ENCODE assay signal across 8 cellular contexts in genomic region chr20:62623488-62624324, GRCh38. TPM values are rescaled to one million over a fixed set of nuclear protein-coding genes. Genes with fewer than 3 reads are reported as not detected.
A peak's percentile ranks its signal among the peaks of the same experiment; 100 is the strongest.
DNase-seq lines count a peak whose midpoint lies in the region; ATAC-seq and TF ChIP-seq lines count a peak whose summit lies in the region.

No MANE protein-coding gene starts in this region.

- H3K27me3 ChIP-seq in PC-3 (ENCODE audit: low read length) (no peaks in the 10 kb centered on the region), neural progenitor cell (no peaks in the 10 kb centered on the region)

- ATAC-seq in HG03354 (IDR thresholded peaks at IDR 0.05; ENCODE audit: poor library complexity, severe bottlenecking, unreplicated experiment) (peak; percentile 82), PC-3 (peak; percentile 63)
- peak; percentile 96 to 97 for ATAC-seq in activated T-cell treated with anti-CD3 and anti-CD28 coated beads, Interleukin-2, amount 50 U/mL, for 4 hours

- H3K27me3 Mint-ChIP-seq in CD14-positive monocyte (ENCODE audit: low read depth in 3 of 3) (peaks cover 0 to 3% (median 2%) of the 10 kb centered on the region in 3 donors), neural progenitor cell (ENCODE audit: insufficient read depth, low read depth) (peaks cover 6% of the 10 kb centered on the region)
- H3K27me3 Mint-ChIP-seq in activated T-cell treated with anti-CD3 and anti-CD28 coated beads, Interleukin-2, amount 50 U/mL, for 4 hours (ENCODE audit: low read depth), result no peaks in the 10 kb centered on the region

- TF ChIP-seq CTCF in CD14-positive monocyte (IDR thresholded peaks at IDR 0.05) (no peak), PC-3 (conservative IDR thresholded peaks at IDR 0.05; ENCODE audit: low read depth, low read length) (no peak), neural progenitor cell (IDR thresholded peaks at IDR 0.05) (no peak)

- intact Hi-C loops in CD14-positive monocyte (cut with micrococcal nuclease), result loop anchor here (1.0 to 5.0 kb wide), 4 partner anchors 20 to 169 kb away; no protein-coding TSS in a partner anchor
- intact Hi-C loops in PC-3 (cut with micrococcal nuclease), result loop anchor here (1.0 to 10.0 kb wide), 3 partner anchors 19 to 171 kb away; partner anchors contain the start of genes MRGBP and SLCO4A1

- no peaks in the 10 kb centered on the region for H3K9me2 ChIP-seq in PC-3 (replicated peaks; ENCODE audit: low read length)

- H3K4me3 Mint-ChIP-seq in CD14-positive monocyte (peak overlapping the region; percentile 67 to 82), neural progenitor cell (no peak overlapping the region)
- H3K4me3 Mint-ChIP-seq in activated T-cell treated with anti-CD3 and anti-CD28 coated beads, Interleukin-2, amount 50 U/mL, for 4 hours, result peak overlapping the region; percentile 68

- H4K20me1 ChIP-seq in PC-3 (ENCODE audit: low read length) (no peaks in the 10 kb centered on the region), neural progenitor cell (ENCODE audit: low read depth) (no peaks in the 10 kb centered on the region)

- peak overlapping the region; percentile 90 for H3K9ac ChIP-seq in PC-3 (ENCODE audit: low read length)
- H3K9ac ChIP-seq in neural progenitor cell, result no peak overlapping the region

- peaks cover 31% of the 10 kb centered on the region for H3K79me2 ChIP-seq in PC-3 (ENCODE audit: low read length)
- H3K79me2 ChIP-seq in neural progenitor cell (ENCODE audit: low read depth), result no peaks in the 10 kb centered on the region

- H3K4me1 ChIP-seq in PC-3 (ENCODE audit: insufficient read depth, low read length) (peaks cover 60% of the 10 kb centered on the region), neural progenitor cell (peaks cover 21% of the 10 kb centered on the region)

- H3K4me3 ChIP-seq in PC-3 (ENCODE audit: low read length), result peak overlapping the region; percentile 45; the same call in 1 of the 2 replicates
- H3K4me3 ChIP-seq in neural progenitor cell, result no peak overlapping the region

- peaks cover 49% of the 10 kb centered on the region for H3K4me1 Mint-ChIP-seq in CD14-positive monocyte
- peaks cover 18% of the 10 kb centered on the region for H3K4me1 Mint-ChIP-seq in activated T-cell treated with anti-CD3 and anti-CD28 coated beads, Interleukin-2, amount 50 U/mL, for 4 hours (ENCODE audit: low read depth)
- peaks cover 24% of the 10 kb centered on the region for H3K4me1 Mint-ChIP-seq in neural progenitor cell

- peak overlapping the region; percentile 98 for H3K27ac ChIP-seq in PC-3 (ENCODE audit: low read length)
- no peak overlapping the region for H3K27ac ChIP-seq in neural progenitor cell
- peak overlapping the region; percentile 58 for H3K27ac ChIP-seq in substantia nigra (ENCODE audit: low read depth, low read length, poor library complexity, severe bottlenecking)

- H3F3A ChIP-seq in PC-3 (ENCODE audit: low read length, unreplicated experiment) (peaks cover 7% of the 10 kb centered on the region), neural progenitor cell (ENCODE audit: low read depth) (no peaks in the 10 kb centered on the region)

- H3K36me3 Mint-ChIP-seq in CD14-positive monocyte, result peaks cover 0 to 2% of the 10 kb centered on the region in 2 donors
- H3K36me3 Mint-ChIP-seq in activated T-cell treated with anti-CD3 and anti-CD28 coated beads, Interleukin-2, amount 50 U/mL, for 4 hours (ENCODE audit: insufficient read depth), result no peaks in the 10 kb centered on the region
- H3K36me3 Mint-ChIP-seq in neural progenitor cell, result no peaks in the 10 kb centered on the region

- DNase-seq in CD14-positive monocyte (ENCODE audit: low spot score) (peak; percentile 94), GM19238 (ENCODE audit: insufficient read length, low spot score) (peak; percentile 99), PC-3 (peak; percentile 98), fibroblast of gingiva (ENCODE audit: low read depth) (peak; percentile 83), neural progenitor cell (ENCODE audit: low spot score) (peak; percentile 89), substantia nigra (lab: John Stamatoyannopoulos, UW) (peak in 7 of 49 donors; percentile 4 to 50 (median 27))
- DNase-seq in activated T-cell treated with anti-CD3 and anti-CD28 coated beads, Interleukin-2, amount 50 U/mL, for 4 hours, result peak; percentile 82

- POLR2A ChIA-PET in PC-3 (lab: Charles Lee; ENCODE audit: unreplicated experiment), result interaction anchor here (0.5 to 1.7 kb wide), 8 partner anchors 18 to 279 kb away, joined by 3 to 17 read pairs (median 6); partner anchors contain the start of genes MRGBP and SLCO4A1

- H3K27ac Mint-ChIP-seq in CD14-positive monocyte (peak overlapping the region; percentile 93 to 98 (median 95)), neural progenitor cell (no peak overlapping the region)

- CTCF ChIA-PET in PC-3 (lab: Charles Lee), result interaction anchor here (0.6 to 1.0 kb wide), 5 partner anchors 19 to 214 kb away, joined by 3 to 5 read pairs (median 3); partner anchors contain the start of gene SLCO4A1

- H3K36me3 ChIP-seq in PC-3 (ENCODE audit: low read depth, low read length), result no peaks in the 10 kb centered on the region
- H3K36me3 ChIP-seq in neural progenitor cell, result no peaks in the 10 kb centered on the region

- H2AFZ ChIP-seq in PC-3 (ENCODE audit: low read length) (peak overlapping the region; percentile 24), neural progenitor cell (replicated peaks) (peak overlapping the region; percentile 59)

- H3K4me2 ChIP-seq in PC-3 (ENCODE audit: low read length) (peak overlapping the region; percentile 77), neural progenitor cell (peak overlapping the region; percentile 24)

- H3K9me3 ChIP-seq in PC-3 (ENCODE audit: low read length), result no peaks in the 10 kb centered on the region
- H3K9me3 ChIP-seq in neural progenitor cell (ENCODE audit: low read depth), result no peaks in the 10 kb centered on the region

- no peaks in the 10 kb centered on the region for H3K9me3 Mint-ChIP-seq in CD14-positive monocyte
- H3K9me3 Mint-ChIP-seq in activated T-cell treated with anti-CD3 and anti-CD28 coated beads, Interleukin-2, amount 50 U/mL, for 4 hours, result no peaks in the 10 kb centered on the region
- H3K9me3 Mint-ChIP-seq in neural progenitor cell, result no peaks in the 10 kb centered on the region

- TSS peak; percentile 87 for BruUV-seq in PC-3 (replicated peaks; lab: Mats Ljungman, UMichigan)

RNA-seq across cellular contexts. Expression of gene SLCO4A1, which starts 18.6 kb away (rescaled TPM):
- polyA plus RNA-seq in CD14-positive monocyte, result under 1 TPM; 0.26 to 0.42 TPM
- total RNA-seq in PC-3 (2014; rRNA removed) (161 and 162 TPM in 2 replicates), neural progenitor cell (ENCODE audit: low replicate concordance) (0.88 and 3.1 TPM in 2 replicates)
- total RNA-seq in activated T-cell treated with anti-CD3 and anti-CD28 coated beads, Interleukin-2, amount 50 U/mL, for 4 hours, result 10 to 100 TPM; 36.5 to 49.3 (median 48.2) TPM
